8 cellular contexts compared by ENCODE assay signal in the genomic region with DNA sequence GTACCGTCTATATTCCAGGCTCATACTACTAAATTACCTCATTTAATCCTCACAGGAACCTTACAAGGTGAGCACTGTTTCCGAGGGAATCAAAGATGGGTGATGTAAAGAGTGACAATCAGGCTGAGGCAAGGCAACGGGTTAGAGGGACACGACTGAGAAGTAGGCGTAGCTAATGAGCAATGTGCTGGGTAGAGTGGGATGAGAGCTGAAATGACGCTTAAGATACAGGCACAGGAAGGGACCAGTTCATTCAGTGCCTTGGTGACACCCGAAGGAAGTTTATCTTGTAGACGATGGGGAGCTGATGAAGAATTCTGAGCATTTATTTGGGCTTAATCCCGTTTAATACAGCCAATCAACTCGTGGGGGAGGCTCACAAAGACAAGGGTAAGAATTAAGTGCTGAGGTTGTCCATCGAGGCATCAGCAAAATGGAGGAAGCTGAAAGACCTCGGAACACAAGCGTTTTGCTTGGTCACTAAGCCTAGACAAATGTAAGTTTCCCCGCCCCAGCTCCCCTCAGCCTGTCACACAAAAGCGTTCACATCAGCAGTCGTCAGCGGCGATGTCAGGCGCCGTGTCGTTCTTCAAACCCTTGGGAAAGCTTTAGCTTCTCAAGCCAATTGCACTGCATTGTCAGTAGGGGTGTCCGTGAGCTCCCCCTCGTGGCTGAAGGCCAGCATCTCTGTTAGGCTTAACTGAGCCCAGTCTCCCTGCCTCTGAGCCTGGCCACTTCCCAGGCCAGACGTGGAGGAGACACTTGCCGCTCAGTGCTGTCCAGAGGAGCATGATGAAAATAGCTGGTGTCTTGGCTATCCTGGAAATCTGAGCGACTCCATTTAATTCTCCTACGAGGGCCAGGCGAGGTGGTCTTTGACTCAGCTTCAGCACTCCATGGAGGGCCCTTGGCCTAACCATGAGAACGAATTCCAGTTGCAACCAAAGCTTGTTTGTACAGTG.
A peak's percentile ranks its signal among the peaks of the same experiment; 100 is the strongest.
DNase-seq lines count a peak whose midpoint lies in the region; ATAC-seq, FAIRE-seq and TF ChIP-seq lines count a peak whose summit lies in the region.

No MANE protein-coding gene starts in this region.

- 15% methylated on average over 29 of the region's 29 CpGs for WGBS in HepG2 (ENCODE audit: low lambda C conversion rate)

- H3K27me3 ChIP-seq in BE2C (peaks cover 3% of the 10 kb centered on the region), colonic mucosa (no peaks in the 10 kb centered on the region), HepG2 (ENCODE audit: control insufficient read depth in 1 of 2, insufficient read depth in 2 of 2, low read length in 2 of 2) (peaks cover 0 to 4% of the 10 kb centered on the region in 2 experiments; a peak in 1 of 5 replicates)

- no peak overlapping the region for H2AFZ ChIP-seq in HepG2 (ENCODE audit: low read length)

- BruUV-seq in HepG2 (replicated peaks; lab: Mats Ljungman, UMichigan): no TSS peak

- TF ChIP-seq POLR2A in HepG2 (IDR thresholded peaks at IDR 0.05; ENCODE audit: insufficient read depth in 1 of 2, low read depth in 2 of 2, low read length in 2 of 2): no peak

- ATAC-seq in GM19043 (IDR thresholded peaks at IDR 0.05; ENCODE audit: low read depth, unreplicated experiment) (peak; percentile 97), HG03196 (IDR thresholded peaks at IDR 0.05; ENCODE audit: unreplicated experiment) (peak; percentile 93), HepG2 (peak; percentile 100)
- ATAC-seq in activated CD4-positive, CD25-positive, alpha-beta regulatory T cell treated with anti-CD3 and anti-CD28 coated beads, Interleukin-2, amount 50 U/mL, for 24 hours: peak; percentile 65 to 76

- H3K79me2 ChIP-seq in HepG2 (ENCODE audit: insufficient read depth, low read length): no peaks in the 10 kb centered on the region

- TF ChIP-seq CTCF in BE2C (IDR thresholded peaks at IDR 0.05; ENCODE audit: low read depth, low read length) (peak; percentile 96), colonic mucosa (IDR thresholded peaks at IDR 0.05) (peak; percentile 81), HepG2 (CRISPR knock-in tag; IDR thresholded peaks at IDR 0.05) (peak; percentile 99)

- TF ChIP-seq RAD21 in HepG2 (CRISPR knock-in tag; IDR thresholded peaks at IDR 0.05): peak; percentile 80; the same call in 1 of the 2 replicates

- peak overlapping the region; percentile 39 for H3K4me2 ChIP-seq in HepG2 (ENCODE audit: low read depth, low read length)

- TF ChIP-seq EP300 in HepG2 (IDR thresholded peaks at IDR 0.05; ENCODE audit: low read depth in 2 of 2, low read length in 2 of 2): no peak
- no peak for TF ChIP-seq EP300 in HepG2 (CRISPR knock-in tag; IDR thresholded peaks at IDR 0.05; ENCODE audit: borderline replicate concordance)

- POLR2A ChIA-PET in HepG2 (lab: Yijun Ruan, JAX): interaction anchor here (1.2 kb wide), 1 partner anchor 13 kb away, joined by 4 read pairs; no protein-coding TSS in a partner anchor

- intact Hi-C loops in colonic mucosa (cut with DNase I) (no loop called here), HepG2 (cut with micrococcal nuclease; ENCODE audit: unreplicated experiment) (loop anchor here (1.0 to 2.0 kb wide), 3 partner anchors 172 to 1519 kb away; no protein-coding TSS in a partner anchor)

- in situ Hi-C loops in HepG2 (cut with HindIII; ENCODE audit: extremely low pct_ligation_motif_present, low pct_unique_long_range_greater_than_20kb): loop anchor here (10.0 kb wide), 1 partner anchor 1516 kb away; no protein-coding TSS in a partner anchor

- H3K9ac ChIP-seq in colonic mucosa (ENCODE audit: low read depth in 2 of 2, low read length in 2 of 2): no peak overlapping the region
- H3K9ac ChIP-seq in HepG2 (ENCODE audit: insufficient read depth, low read depth, low read length): no peak overlapping the region

- CTCF ChIA-PET in HepG2 (lab: Yijun Ruan, JAX; ENCODE audit: low intra/inter-chr PET ratio, low total read pairs): interaction anchor here (0.6 to 2.6 kb wide), 5 partner anchors 173 to 1519 kb away, joined by 3 to 17 read pairs (median 4); no protein-coding TSS in a partner anchor

- peak; percentile 90 for FAIRE-seq in HepG2 (lab: Jason Lieb, UNC)

- no peaks in the 10 kb centered on the region for H3K9me3 ChIP-seq in BE2C
- no peaks in the 10 kb centered on the region for H3K9me3 ChIP-seq in colonic mucosa
- H3K9me3 ChIP-seq in HepG2 (ENCODE audit: low read length): no peaks in the 10 kb centered on the region

- DNase-seq in BE2C (peak; percentile 83), NCI-H2196 (lab: John Stamatoyannopoulos, UW; ENCODE audit: unreplicated experiment) (peak; percentile 71), colonic mucosa (peak; percentile 79), HepG2 (ENCODE audit: low spot score) (peak; percentile 85)
- peak; percentile 56 to 57 for DNase-seq in stimulated activated CD4-positive, alpha-beta T cell treated with anti-CD3 and anti-CD28 coated beads, Interleukin-4, amount 100 ng/mL, for 48 hours (ENCODE audit: low read depth in 2 of 2)

- H3K4me1 ChIP-seq in BE2C: no peaks in the 10 kb centered on the region
- H3K4me1 ChIP-seq in colonic mucosa: no peaks in the 10 kb centered on the region
- H3K4me1 ChIP-seq in HepG2 (ENCODE audit: insufficient read depth, low read length): no peaks in the 10 kb centered on the region

- no peaks in the 10 kb centered on the region for H4K20me1 ChIP-seq in HepG2 (ENCODE audit: insufficient read depth, low read length)

- no peak overlapping the region for H3K27ac ChIP-seq in colonic mucosa
- H3K27ac ChIP-seq in HepG2 (ENCODE audit: extremely low read length, insufficient read depth, low read length): no peak overlapping the region

- H3K4me3 ChIP-seq in BE2C (ENCODE audit: low read depth, low read length) (peak overlapping the region; percentile 21), colonic mucosa (no peak overlapping the region), HepG2 (replicated peaks in 1 of 3; ENCODE audit: insufficient read depth in 1 of 3, low read depth in 2 of 3, low read length in 3 of 3) (no peak overlapping the region)

- H3K36me3 ChIP-seq in BE2C (no peaks in the 10 kb centered on the region), colonic mucosa (no peaks in the 10 kb centered on the region), HepG2 (replicated peaks in 1 of 2; ENCODE audit: control insufficient read depth in 1 of 2, insufficient read depth in 2 of 2, low read length in 2 of 2) (no peaks in the 10 kb centered on the region)

TF ChIP-seq in HepG2, 621 proteins besides CTCF, POLR2A, EP300 and RAD21 (continues in another document):
- TF ChIP-seq ZNF235 (CRISPR knock-in tag; IDR thresholded peaks at IDR 0.05; ENCODE audit: borderline replicate concordance): no peak
- TF ChIP-seq SRSF4 (IDR thresholded peaks at IDR 0.05; ENCODE audit: low read depth, low read length, poor library complexity, severe bottlenecking): no peak
- TF ChIP-seq, protein P1, sequence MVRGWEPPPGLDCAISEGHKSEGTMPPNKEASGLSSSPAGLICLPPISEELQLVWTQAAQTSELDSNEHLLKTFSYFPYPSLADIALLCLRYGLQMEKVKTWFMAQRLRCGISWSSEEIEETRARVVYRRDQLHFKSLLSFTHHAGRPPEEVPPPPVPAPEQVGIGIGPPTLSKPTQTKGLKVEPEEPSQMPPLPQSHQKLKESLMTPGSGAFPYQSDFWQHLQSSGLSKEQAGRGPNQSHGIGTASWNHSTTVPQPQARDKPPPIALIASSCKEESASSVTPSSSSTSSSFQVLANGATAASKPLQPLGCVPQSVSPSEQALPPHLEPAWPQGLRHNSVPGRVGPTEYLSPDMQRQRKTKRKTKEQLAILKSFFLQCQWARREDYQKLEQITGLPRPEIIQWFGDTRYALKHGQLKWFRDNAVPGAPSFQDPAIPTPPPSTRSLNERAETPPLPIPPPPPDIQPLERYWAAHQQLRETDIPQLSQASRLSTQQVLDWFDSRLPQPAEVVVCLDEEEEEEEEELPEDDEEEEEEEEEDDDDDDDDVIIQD (CRISPR knock-in tag; IDR thresholded peaks at IDR 0.05; ENCODE audit: low read depth): no peak; the same call in 1 of the 2 replicates
- TF ChIP-seq FOXM1 (CRISPR knock-in tag; IDR thresholded peaks at IDR 0.05): no peak
- no peak for TF ChIP-seq HNF4G (IDR thresholded peaks at IDR 0.05; ENCODE audit: borderline replicate concordance, low read depth, low read length)
- TF ChIP-seq HNF4G (CRISPR knock-in tag; IDR thresholded peaks at IDR 0.05; ENCODE audit: borderline replicate concordance, low read depth): no peak
- TF ChIP-seq KLF13 (CRISPR knock-in tag; IDR thresholded peaks at IDR 0.05): no peak; the same call in 1 of the 2 replicates
- no peak for TF ChIP-seq TMF1 (CRISPR knock-in tag; IDR thresholded peaks at IDR 0.05; ENCODE audit: low read depth)
- no peak for TF ChIP-seq SNAPC2 (CRISPR knock-in tag; IDR thresholded peaks at IDR 0.05)
- 0 out of 2 replicates have a peak, but pooled peaks have one; percentile 25 for TF ChIP-seq YEATS4 (CRISPR knock-in tag; IDR thresholded peaks at IDR 0.05; ENCODE audit: borderline replicate concordance)
- TF ChIP-seq, protein P2, sequence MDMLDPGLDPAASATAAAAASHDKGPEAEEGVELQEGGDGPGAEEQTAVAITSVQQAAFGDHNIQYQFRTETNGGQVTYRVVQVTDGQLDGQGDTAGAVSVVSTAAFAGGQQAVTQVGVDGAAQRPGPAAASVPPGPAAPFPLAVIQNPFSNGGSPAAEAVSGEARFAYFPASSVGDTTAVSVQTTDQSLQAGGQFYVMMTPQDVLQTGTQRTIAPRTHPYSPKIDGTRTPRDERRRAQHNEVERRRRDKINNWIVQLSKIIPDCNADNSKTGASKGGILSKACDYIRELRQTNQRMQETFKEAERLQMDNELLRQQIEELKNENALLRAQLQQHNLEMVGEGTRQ (IDR thresholded peaks at IDR 0.05; ENCODE audit: low read depth, low read length): 0 out of 2 replicates have a peak, but pooled peaks have one; percentile 14
- TF ChIP-seq, protein P2 (CRISPR knock-in tag; IDR thresholded peaks at IDR 0.05; ENCODE audit: borderline replicate concordance): 0 out of 2 replicates have a peak, but pooled peaks have one; percentile 15
